12 cellular contexts compared by ENCODE assay signal in the genomic region with DNA sequence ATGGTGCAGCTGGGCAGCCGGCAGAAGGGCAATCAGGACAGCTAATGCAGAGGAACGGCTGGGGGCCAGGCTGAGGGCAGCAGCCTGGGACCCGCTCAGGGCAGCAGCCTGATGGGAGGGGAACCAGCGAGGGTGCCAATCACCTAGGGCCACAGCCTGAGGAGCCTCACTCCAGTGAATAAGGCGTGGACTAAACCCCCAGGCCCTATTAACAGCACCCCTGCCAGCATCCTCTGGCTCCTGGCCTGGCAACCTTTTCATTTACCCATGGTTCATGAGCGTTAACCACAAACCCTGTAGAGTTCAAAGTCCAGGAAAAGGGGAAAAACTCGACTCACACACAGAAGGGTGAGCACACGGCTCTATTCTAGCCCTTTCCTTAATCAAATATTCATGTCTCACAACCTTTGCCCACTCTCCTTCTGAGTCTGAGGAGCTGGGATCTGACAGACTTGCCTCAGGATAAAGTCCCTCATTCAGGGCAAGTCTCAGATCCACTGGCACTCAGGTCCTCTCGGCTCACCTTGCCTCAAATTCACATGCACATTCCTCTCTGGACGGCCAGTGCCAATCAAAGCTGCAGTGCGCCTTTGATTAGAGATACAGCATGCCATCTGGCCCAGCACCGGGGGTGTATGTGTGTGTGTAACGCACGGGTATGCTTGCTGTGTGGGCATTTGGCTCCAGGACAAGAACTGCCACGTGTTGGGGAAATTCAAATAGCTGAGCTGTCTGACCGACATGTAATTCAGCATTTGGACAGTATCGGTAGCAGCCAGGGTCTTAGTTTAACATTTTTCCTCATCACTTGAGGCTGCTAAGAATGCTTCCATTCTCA.
DNase-seq lines count a peak whose midpoint lies in the region; ATAC-seq and TF ChIP-seq lines count a peak whose summit lies in the region.
"Had no signal": no experiment of that assay in that cellular context is flagged by ENCODE, and none has a peak within 500 bp of the region (broad histone marks: within the 10 kb centered on the region; RNA-seq: fewer than 3 reads in every experiment).

No MANE protein-coding gene starts in this region.

- peak overlapping the region; percentile 8 for H3K27ac Mint-ChIP-seq in activated naive CD8-positive, alpha-beta T cell treated with anti-CD3 and anti-CD28 coated beads, Interleukin-2, amount 10 ng/mL, durations not matched to agents 7 days and 5 days
- H3K27ac Mint-ChIP-seq in stimulated activated naive CD8-positive, alpha-beta T cell treated with anti-CD3 and anti-CD28 coated beads, Interleukin-15, amount 100 ng/mL, for 72 hours: peak overlapping the region; percentile 15 to 86
- H3K27ac Mint-ChIP-seq: IgD-negative memory B cell had no signal

- H3K27ac ChIP-seq in suprapubic skin: no peak overlapping the region
- H3K27ac ChIP-seq: RWPE1 had no signal

- peaks cover 39% of the 10 kb centered on the region for H3K36me3 Mint-ChIP-seq in activated naive CD8-positive, alpha-beta T cell treated with anti-CD3 and anti-CD28 coated beads, Interleukin-2, amount 10 ng/mL, durations not matched to agents 7 days and 5 days
- H3K36me3 Mint-ChIP-seq: IgD-negative memory B cell had no signal

- POLR2A ChIA-PET in activated naive CD8-positive, alpha-beta T cell treated with anti-CD3 and anti-CD28 coated beads, Interleukin-2, amount 10 ng/mL, durations not matched to agents 7 days and 5 days (lab: Charles Lee): interaction anchor here (1.2 kb wide), 1 partner anchor 395 kb away, joined by 3 read pairs; a partner anchor contains a TSS

- H3K9me3 Mint-ChIP-seq in activated naive CD8-positive, alpha-beta T cell treated with anti-CD3 and anti-CD28 coated beads, Interleukin-2, amount 10 ng/mL, durations not matched to agents 7 days and 5 days: no peaks in the 10 kb centered on the region
- no peaks in the 10 kb centered on the region for H3K9me3 Mint-ChIP-seq in stimulated activated naive CD8-positive, alpha-beta T cell treated with anti-CD3 and anti-CD28 coated beads, Interleukin-15, amount 100 ng/mL, for 72 hours
- H3K9me3 Mint-ChIP-seq: IgD-negative memory B cell, nephron progenitor cell had no signal

- H3K9me3 ChIP-seq in suprapubic skin: no peaks in the 10 kb centered on the region
- H3K9me3 ChIP-seq: esophagus muscularis mucosa had no signal

- TF ChIP-seq EP300 in suprapubic skin (IDR thresholded peaks at IDR 0.05): no peak

- H3K4me1 ChIP-seq in suprapubic skin: peaks cover 19% of the 10 kb centered on the region

- no peak overlapping the region for H3K4me3 Mint-ChIP-seq in activated naive CD8-positive, alpha-beta T cell treated with anti-CD3 and anti-CD28 coated beads, Interleukin-2, amount 10 ng/mL, durations not matched to agents 7 days and 5 days
- peak overlapping the region in 1 of 2 donors; percentile 13 for H3K4me3 Mint-ChIP-seq in stimulated activated naive CD8-positive, alpha-beta T cell treated with anti-CD3 and anti-CD28 coated beads, Interleukin-15, amount 100 ng/mL, for 72 hours
- H3K4me3 Mint-ChIP-seq: nephron progenitor cell had no signal

- no peak for ATAC-seq in activated naive CD8-positive, alpha-beta T cell treated with anti-CD3 and anti-CD28 coated beads, Interleukin-2, amount 10 ng/mL, durations not matched to agents 7 days and 5 days (ENCODE audit: low read depth)
- ATAC-seq in stimulated activated naive CD8-positive, alpha-beta T cell treated with anti-CD3 and anti-CD28 coated beads, Interleukin-15, amount 100 ng/mL, for 72 hours: peak; percentile 13
- no peak for ATAC-seq in HG02884 (IDR thresholded peaks at IDR 0.05; ENCODE audit: unreplicated experiment)

- H3K27me3 ChIP-seq in suprapubic skin: no peaks in the 10 kb centered on the region
- H3K27me3 ChIP-seq: esophagus muscularis mucosa had no signal

- WGBS in suprapubic skin: 70% methylated on average over 17 of the region's 17 CpGs

- no peak overlapping the region for H3K4me3 ChIP-seq in suprapubic skin
- H3K4me3 ChIP-seq: esophagus muscularis mucosa had no signal

- TF ChIP-seq POLR2A in suprapubic skin (IDR thresholded peaks at IDR 0.05): no peak

- DNase-seq in DMS53 (lab: John Stamatoyannopoulos, UW) (peak; percentile 24), DMS53 treated with DMSO at 0.1 percent for 48 hours (lab: John Stamatoyannopoulos, UW; ENCODE audit: unreplicated experiment) (no peak), kidney tubule cell (ENCODE audit: low spot score) (peak; percentile 59), suprapubic skin (ENCODE audit: low spot score in 2 of 2) (no peak), activated gamma-delta T cell treated with Interleukin-2 at 50 U/mL for 16 hours (no peak)
- no peak for DNase-seq in activated naive CD8-positive, alpha-beta T cell treated with anti-CD3 and anti-CD28 coated beads, Interleukin-2, amount 10 ng/mL, durations not matched to agents 7 days and 5 days
- no peak for DNase-seq in stimulated activated naive CD8-positive, alpha-beta T cell treated with anti-CD3 and anti-CD28 coated beads, Interleukin-15, amount 100 ng/mL, for 72 hours
- DNase-seq: nephron progenitor cell had no signal

- H3K4me1 Mint-ChIP-seq in activated naive CD8-positive, alpha-beta T cell treated with anti-CD3 and anti-CD28 coated beads, Interleukin-2, amount 10 ng/mL, durations not matched to agents 7 days and 5 days: peaks cover 15% of the 10 kb centered on the region
- H3K4me1 Mint-ChIP-seq in stimulated activated naive CD8-positive, alpha-beta T cell treated with anti-CD3 and anti-CD28 coated beads, Interleukin-15, amount 100 ng/mL, for 72 hours: peaks cover 52% of the 10 kb centered on the region

- no peak for TF ChIP-seq CTCF in suprapubic skin (IDR thresholded peaks at IDR 0.05)

- H3K27me3 Mint-ChIP-seq in activated naive CD8-positive, alpha-beta T cell treated with anti-CD3 and anti-CD28 coated beads, Interleukin-2, amount 10 ng/mL, durations not matched to agents 7 days and 5 days: no peaks in the 10 kb centered on the region
- no peaks in the 10 kb centered on the region for H3K27me3 Mint-ChIP-seq in stimulated activated naive CD8-positive, alpha-beta T cell treated with anti-CD3 and anti-CD28 coated beads, Interleukin-15, amount 100 ng/mL, for 72 hours
- H3K27me3 Mint-ChIP-seq: IgD-negative memory B cell had no signal

- H3K36me3 ChIP-seq in suprapubic skin: peaks cover 27% of the 10 kb centered on the region

Comparison
In these comparisons a context has a peak if more than half of its experiments do, and no peak if none do; other contexts are left out.
1. DNase-seq: peak in DMS53 (single experiment) and kidney tubule cell (single experiment); none in DMS53 treated with DMSO at 0.1 percent for 48 hours (single experiment), activated naive CD8-positive, alpha-beta T cell treated with anti-CD3 and anti-CD28 coated beads, Interleukin-2, amount 10 ng/mL, durations not matched to agents 7 days and 5 days (single experiment), stimulated activated naive CD8-positive, alpha-beta T cell treated with anti-CD3 and anti-CD28 coated beads, Interleukin-15, amount 100 ng/mL, for 72 hours (0 of 2), suprapubic skin (0 of 2) and activated gamma-delta T cell treated with Interleukin-2 at 50 U/mL for 16 hours (single experiment).